ENCODE assay signal across 11 cellular contexts in the genomic region with DNA sequence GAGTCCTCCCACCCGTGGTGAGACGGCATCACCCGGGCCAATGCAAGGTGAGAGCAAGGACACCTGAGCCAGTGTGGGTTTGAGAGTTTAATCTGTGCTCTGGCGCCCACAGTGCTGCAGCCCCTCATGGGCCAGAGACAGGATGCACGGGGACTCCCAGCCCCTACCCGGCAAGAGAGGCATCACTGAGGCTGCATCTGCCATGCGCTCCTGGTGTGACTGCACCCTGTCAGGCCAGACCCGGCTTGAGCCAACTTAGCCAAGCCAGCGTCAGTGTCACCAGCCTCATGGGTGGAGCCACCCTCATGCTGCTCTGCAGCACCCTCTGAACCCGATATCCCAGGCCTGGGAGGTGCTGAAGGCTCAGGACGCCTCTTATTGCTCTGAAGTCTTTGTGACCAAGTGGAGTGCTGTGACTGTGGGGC. TPM values are rescaled to one million over a fixed set of nuclear protein-coding genes. Genes with fewer than 3 reads are reported as not detected.
DNase-seq lines count a peak whose midpoint lies in the region; ATAC-seq and TF ChIP-seq lines count a peak whose summit lies in the region.
"Had no signal": no experiment of that assay in that cellular context is flagged by ENCODE, and none has a peak within 500 bp of the region (broad histone marks: within the 10 kb centered on the region; RNA-seq: fewer than 3 reads in every experiment).

No MANE protein-coding gene starts in this region.

- POLR2A ChIA-PET in Caco-2 (lab: Charles Lee): no interaction called here

- DNase-seq in Caco-2 (no peak), Karpas-422 (peak; percentile 73), neural progenitor cell (ENCODE audit: low spot score) (no peak), left colon (no peak), H7 (no peak), NCI-H2029 treated with DMSO at 0.1 percent for 48 hours (lab: John Stamatoyannopoulos, UW) (no peak), brain microvascular endothelial cell (no peak)
- DNase-seq: activated CD4-positive, CD25-positive, alpha-beta regulatory T cell treated with anti-CD3 and anti-CD28 coated beads, Interleukin-2, amount 50 U/mL, for 72 hours; NCI-H1436 treated with DMSO at 0.1 percent for 48 hours; RPMI8226 had no signal

- H4K20me1 ChIP-seq in Karpas-422 (ENCODE audit: insufficient read depth, low read depth, low read length) (peaks cover 16% of the 10 kb centered on the region; the same call in 1 of the 2 replicates), neural progenitor cell (ENCODE audit: low read depth) (peaks cover 41% of the 10 kb centered on the region)

- peak overlapping the region; percentile 96 for H3K9ac ChIP-seq in Karpas-422 (ENCODE audit: low read length)
- H3K9ac ChIP-seq in neural progenitor cell: no peak overlapping the region

- H3K4me3 ChIP-seq in Caco-2 (ENCODE audit: low read depth, low read length): no peak overlapping the region
- H3K4me3 ChIP-seq in Karpas-422 (ENCODE audit: low read length): peak overlapping the region; percentile 81; the same call in 1 of the 2 replicates
- no peak overlapping the region for H3K4me3 ChIP-seq in neural progenitor cell
- H3K4me3 ChIP-seq in H7 (ENCODE audit: insufficient read depth, low read depth, low read length): no peak overlapping the region
- H3K4me3 ChIP-seq in brain microvascular endothelial cell (ENCODE audit: low read depth, low read length): no peak overlapping the region

- no peaks in the 10 kb centered on the region for H3K27me3 ChIP-seq in Caco-2 (replicated peaks; ENCODE audit: control insufficient read depth, insufficient read depth, low read length)
- no peaks in the 10 kb centered on the region for H3K27me3 ChIP-seq in Karpas-422 (ENCODE audit: low read length)
- no peaks in the 10 kb centered on the region for H3K27me3 ChIP-seq in neural progenitor cell
- H3K27me3 ChIP-seq in H7 (ENCODE audit: control insufficient read depth, insufficient read depth, low read length): no peaks in the 10 kb centered on the region
- H3K27me3 ChIP-seq in brain microvascular endothelial cell (replicated peaks): no peaks in the 10 kb centered on the region

- H3K4me3 Mint-ChIP-seq in Caco-2 (ENCODE audit: unreplicated experiment) (peak overlapping the region; percentile 73), brain (peak overlapping the region; percentile 56 to 67 (median 63)), neural progenitor cell (peak overlapping the region; percentile 73)

- H3K27ac Mint-ChIP-seq in Caco-2 (ENCODE audit: unreplicated experiment) (peak overlapping the region; percentile 66), brain (peak overlapping the region in 3 of 5 experiments; percentile 35 to 76 (median 52)), neural progenitor cell (no peak overlapping the region)

- in situ Hi-C loops in brain microvascular endothelial cell (cut with HindIII; ENCODE audit: low pct_ligation_motif_present, low sequenced_read_pairs): no loop called here

- no peaks in the 10 kb centered on the region for H3K9me3 Mint-ChIP-seq in Caco-2 (ENCODE audit: unreplicated experiment)
- peaks cover 0 to 4% (median 0%) of the 10 kb centered on the region in 5 experiments for H3K9me3 Mint-ChIP-seq in brain
- no peaks in the 10 kb centered on the region for H3K9me3 Mint-ChIP-seq in neural progenitor cell

- H3K27ac ChIP-seq in Karpas-422 (ENCODE audit: low read length) (peak overlapping the region; percentile 67), neural progenitor cell (no peak overlapping the region), brain microvascular endothelial cell (no peak overlapping the region)

- peaks cover 71% of the 10 kb centered on the region for H3K36me3 Mint-ChIP-seq in Caco-2 (ENCODE audit: insufficient read depth, unreplicated experiment)
- H3K36me3 Mint-ChIP-seq in brain: peaks cover 7% of the 10 kb centered on the region
- H3K36me3 Mint-ChIP-seq in neural progenitor cell: peaks cover 9% of the 10 kb centered on the region

- CTCF ChIA-PET in Caco-2 (lab: Charles Lee): no interaction called here

- H3F3A ChIP-seq in neural progenitor cell (ENCODE audit: low read depth): peaks cover 48% of the 10 kb centered on the region

- H3K79me2 ChIP-seq in Karpas-422 (ENCODE audit: low read length) (peaks cover 44% of the 10 kb centered on the region), neural progenitor cell (ENCODE audit: low read depth) (peaks cover 35% of the 10 kb centered on the region)

- ATAC-seq in left colon: no peak

- H3K36me3 ChIP-seq in Caco-2 (ENCODE audit: control insufficient read depth, insufficient read depth, low read length) (peaks cover 6% of the 10 kb centered on the region), Karpas-422 (ENCODE audit: insufficient read depth, low read length) (0 out of 2 replicates have a peak, but pooled peaks cover 3% of the 10 kb centered on the region), neural progenitor cell (no peaks in the 10 kb centered on the region), H7 (replicated peaks; ENCODE audit: control insufficient read depth, insufficient read depth, low read length) (peaks cover 22% of the 10 kb centered on the region), brain microvascular endothelial cell (replicated peaks) (peaks cover 20% of the 10 kb centered on the region)

- H3K9me3 ChIP-seq in Caco-2 (no peaks in the 10 kb centered on the region), Karpas-422 (ENCODE audit: low read length) (no peaks in the 10 kb centered on the region), neural progenitor cell (ENCODE audit: low read depth) (no peaks in the 10 kb centered on the region)

- H3K4me2 ChIP-seq in Karpas-422 (ENCODE audit: low read depth, low read length, poor library complexity, severe bottlenecking): peak overlapping the region; percentile 81
- H3K4me2 ChIP-seq in neural progenitor cell: no peak overlapping the region

- no peak for TF ChIP-seq CTCF in Caco-2 (IDR thresholded peaks at IDR 0.05; ENCODE audit: insufficient read depth in 1 of 2, low read depth in 1 of 2, low read length in 1 of 2, severe bottlenecking in 1 of 2, unreplicated experiment in 1 of 2)
- no peak for TF ChIP-seq CTCF in brain (conservative IDR thresholded peaks at IDR 0.05)
- no peak for TF ChIP-seq CTCF in neural progenitor cell (IDR thresholded peaks at IDR 0.05)
- no peak for TF ChIP-seq CTCF in brain microvascular endothelial cell (IDR thresholded peaks at IDR 0.05; ENCODE audit: low read depth, low read length, missing control alignments)

- H3K4me1 Mint-ChIP-seq in Caco-2 (ENCODE audit: low read depth, unreplicated experiment) (peaks cover 7% of the 10 kb centered on the region), brain (peaks cover 29% of the 10 kb centered on the region), neural progenitor cell (peaks cover 25% of the 10 kb centered on the region)

- no peaks in the 10 kb centered on the region for H3K9me2 ChIP-seq in Karpas-422 (replicated peaks; ENCODE audit: insufficient read depth, low read length)

- intact Hi-C loops in Caco-2 (cut with micrococcal nuclease; ENCODE audit: unreplicated experiment): no loop called here
- intact Hi-C loops in left colon (cut with DNase I, micrococcal nuclease): no loop called here

- BruUV-seq in Caco-2 (replicated peaks; lab: Mats Ljungman, UMichigan): no TSS peak

- H2AFZ ChIP-seq in Karpas-422 (ENCODE audit: low read length) (no peak overlapping the region), neural progenitor cell (replicated peaks) (no peak overlapping the region)

- H3K4me1 ChIP-seq in Caco-2 (peaks cover 29% of the 10 kb centered on the region), Karpas-422 (ENCODE audit: low read length) (peaks cover 39% of the 10 kb centered on the region), neural progenitor cell (peaks cover 11% of the 10 kb centered on the region)

- H3K27me3 Mint-ChIP-seq in Caco-2 (ENCODE audit: insufficient read depth, unreplicated experiment): no peaks in the 10 kb centered on the region
- H3K27me3 Mint-ChIP-seq in brain: peaks cover 6% of the 10 kb centered on the region
- peaks cover 11% of the 10 kb centered on the region for H3K27me3 Mint-ChIP-seq in neural progenitor cell (ENCODE audit: insufficient read depth, low read depth)

RNA-seq across cellular contexts. Expression of gene BRICD5, which starts 1.3 kb away (rescaled TPM):
- 5.4 and 10.0 TPM in 2 replicates for total RNA-seq in Caco-2 (2022)
- total RNA-seq in Karpas-422 (2014; rRNA removed; shearing (Covaris generic); ENCODE audit: low replicate concordance): 3.7 and 7.9 TPM in 2 replicates
- polyA plus RNA-seq in brain (ENCODE audit: insufficient read depth, low read depth, low replicate concordance): 5.1 TPM
- 5.2 and 14.5 TPM in 2 replicates for total RNA-seq in neural progenitor cell (ENCODE audit: low replicate concordance)
- 10 to 100 TPM in 1 of 2 donors, 1 to 10 TPM in 1; 6.1 to 14.4 TPM for total RNA-seq in left colon
- 3.9 and 7.4 TPM in 2 replicates for total RNA-seq in H7 (2014; rRNA removed; shearing (Covaris generic))

RNA-seq across cellular contexts. Expression of gene PGP, which starts 2.7 kb away (rescaled TPM):
- total RNA-seq in Caco-2 (2022) (31.1 and 36.2 TPM in 2 replicates), neural progenitor cell (ENCODE audit: low replicate concordance) (13.3 and 42.9 TPM in 2 replicates), left colon (10 to 100 TPM; 16.3 to 24.3 TPM)
- 26.5 and 42.1 TPM in 2 replicates for total RNA-seq in Karpas-422 (2014; rRNA removed; shearing (Covaris generic); ENCODE audit: low replicate concordance)
- polyA plus RNA-seq in brain (ENCODE audit: insufficient read depth, low read depth, low replicate concordance): 16.7 TPM
- 42.5 and 57.4 TPM in 2 replicates for total RNA-seq in H7 (2014; rRNA removed; shearing (Covaris generic))

RNA-seq across cellular contexts. Expression of gene MLST8, which starts 6.7 kb away (rescaled TPM):
- total RNA-seq in Caco-2 (2022) (53.1 and 59.7 TPM in 2 replicates), neural progenitor cell (ENCODE audit: low replicate concordance) (24.9 and 89.0 TPM in 2 replicates), left colon (10 to 100 TPM; 26.7 to 31.4 TPM)
- total RNA-seq in Karpas-422 (2014; rRNA removed; shearing (Covaris generic); ENCODE audit: low replicate concordance): 46.3 and 67.0 TPM in 2 replicates
- polyA plus RNA-seq in brain (ENCODE audit: insufficient read depth, low read depth, low replicate concordance): 131 TPM
- 25.4 and 28.6 TPM in 2 replicates for total RNA-seq in H7 (2014; rRNA removed; shearing (Covaris generic))

RNA-seq across cellular contexts. Expression of gene E4F1, which starts 11.5 kb away (rescaled TPM):
- total RNA-seq in Caco-2 (2022) (29.5 and 30.1 TPM in 2 replicates), neural progenitor cell (ENCODE audit: low replicate concordance) (7.4 and 37.7 TPM in 2 replicates), left colon (10 to 100 TPM; 23.6 to 25.1 TPM)
- 14.8 and 36.9 TPM in 2 replicates for total RNA-seq in Karpas-422 (2014; rRNA removed; shearing (Covaris generic); ENCODE audit: low replicate concordance)
- 20.9 TPM for polyA plus RNA-seq in brain (ENCODE audit: insufficient read depth, low read depth, low replicate concordance)
- 33.4 and 36.8 TPM in 2 replicates for total RNA-seq in H7 (2014; rRNA removed; shearing (Covaris generic))

RNA-seq across cellular contexts. Expression of gene CASKIN1, which starts 15.5 kb away (rescaled TPM):
- total RNA-seq in Caco-2 (2022) (6.6 and 10.8 TPM in 2 replicates), neural progenitor cell (ENCODE audit: low replicate concordance) (1.6 and 9.0 TPM in 2 replicates), left colon (under 1 TPM; 0.11 to 0.15 TPM)
- 0.14 TPM in 1 of 2 replicates, not detected in the other for total RNA-seq in Karpas-422 (2014; rRNA removed; shearing (Covaris generic); ENCODE audit: low replicate concordance)
- polyA plus RNA-seq in brain (ENCODE audit: insufficient read depth, low read depth, low replicate concordance): 17.2 TPM
- 1.5 and 2.0 TPM in 2 replicates for total RNA-seq in H7 (2014; rRNA removed; shearing (Covaris generic))
